22 cellular contexts compared by ENCODE assay signal in the genomic region with DNA sequence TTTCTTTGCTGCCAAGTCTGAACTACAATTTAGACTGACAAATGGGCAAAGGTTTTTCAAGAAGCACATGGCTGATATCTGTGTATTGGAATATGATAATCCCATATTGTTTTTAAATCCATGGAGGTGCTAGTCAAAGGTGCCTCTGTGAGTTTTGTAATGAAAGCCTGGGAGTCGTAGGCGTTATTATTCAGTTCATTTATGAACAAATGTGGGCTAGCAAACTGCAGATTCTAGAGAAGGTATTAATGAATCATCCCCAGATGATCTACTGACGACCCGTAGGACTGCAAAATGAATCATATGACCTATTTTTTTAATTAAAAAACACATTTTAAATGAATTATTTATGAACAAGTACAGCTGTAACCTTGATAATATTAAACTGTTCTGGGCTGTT.
A peak's percentile ranks its signal among the peaks of the same experiment; 100 is the strongest.
DNase-seq lines count a peak whose midpoint lies in the region.
"Had no signal": no experiment of that assay in that cellular context is flagged by ENCODE, and none has a peak within 500 bp of the region (broad histone marks: within the 10 kb centered on the region; RNA-seq: fewer than 3 reads in every experiment).

No MANE protein-coding gene starts in this region.

- DNase-seq in putamen (ENCODE audit: low spot score): peak; percentile 66
- no peak for DNase-seq in stimulated activated CD4-positive, alpha-beta T cell treated with anti-CD3 and anti-CD28 coated beads, Interleukin-2, amount 100 ng/mL, for 24 hours
- DNase-seq: 8988T; ACHN; AML-193; BE2C; C1 segment of cervical spinal cord; Caco-2; Calu3; CD4-positive, alpha-beta memory T cell; CD4-positive, alpha-beta T cell; CD4-positive, CD25-positive, alpha-beta regulatory T cell; CD8-positive, alpha-beta memory T cell; CD8-positive, alpha-beta T cell; COR-L47; DMS 273 treated with DMSO at 0.1 percent for 48 hours; DMS153; DMS53; DMS79; DMS79 treated with DMSO at 0.1 percent for 48 hours; DND-41; EL had no signal
